In the genomic region with DNA sequence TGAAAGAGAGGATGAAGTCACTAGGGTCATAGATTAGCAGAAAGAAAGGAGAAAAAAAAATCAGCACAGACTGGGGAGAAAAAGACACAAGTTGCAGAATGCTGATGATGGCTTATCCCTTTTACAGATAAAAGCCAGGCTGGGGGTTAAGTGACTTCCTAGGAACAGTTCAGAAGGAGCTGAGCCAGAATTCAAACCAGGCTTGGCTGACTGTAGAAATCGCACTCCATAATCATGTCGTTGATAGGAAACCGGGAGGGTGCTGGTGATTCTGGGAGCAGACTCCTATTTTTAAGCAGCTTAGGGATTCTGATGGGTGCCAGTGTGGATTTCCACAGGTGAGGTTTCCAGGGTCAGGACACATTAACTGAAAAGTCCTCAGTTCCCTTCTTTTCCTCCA, we compare ENCODE assay signal across 27 cellular contexts.
DNase-seq lines count a peak whose midpoint lies in the region; ATAC-seq, FAIRE-seq and TF ChIP-seq lines count a peak whose summit lies in the region.
"Had no signal": no experiment of that assay in that cellular context is flagged by ENCODE, and none has a peak within 500 bp of the region (broad histone marks: within the 10 kb centered on the region; RNA-seq: fewer than 3 reads in every experiment).

No MANE protein-coding gene starts in this region.

- H3F3A ChIP-seq in smooth muscle cell (ENCODE audit: low read depth) = peaks cover 48% of the 10 kb centered on the region

- H3K4me2 ChIP-seq in GM12878 (ENCODE audit: control insufficient read depth, insufficient read depth) = no peak overlapping the region
- peak overlapping the region; percentile 66 for H3K4me2 ChIP-seq in smooth muscle cell

- H4K20me1 ChIP-seq in GM12878 (ENCODE audit: control insufficient read depth, insufficient read depth) = no peaks in the 10 kb centered on the region
- no peaks in the 10 kb centered on the region for H4K20me1 ChIP-seq in smooth muscle cell (ENCODE audit: low read depth)

- H3K4me3 ChIP-seq in GM12878 = no peak overlapping the region
- no peak overlapping the region for H3K4me3 ChIP-seq in smooth muscle cell
- no peak overlapping the region for H3K4me3 ChIP-seq in esophagus squamous epithelium
- H3K4me3 ChIP-seq: psoas muscle, SJCRH30, suprapubic skin had no signal

- POLR2A ChIA-PET in GM12878 (lab: Charles Lee) = no interaction called here

- peaks cover 63% of the 10 kb centered on the region for H3K4me1 Mint-ChIP-seq in activated T-cell treated with anti-CD3 and anti-CD28 coated beads, Interleukin-2, amount 50 U/mL, for 24 hours (ENCODE audit: low read depth)
- H3K4me1 Mint-ChIP-seq in IgD-negative memory B cell = peaks cover 9 to 12% (median 10%) of the 10 kb centered on the region in 3 donors

- H3K4me1 ChIP-seq in GM12878 (ENCODE audit: control insufficient read depth, insufficient read depth, low read length) (no peaks in the 10 kb centered on the region), smooth muscle cell (ENCODE audit: low read depth) (peaks cover 24% of the 10 kb centered on the region), esophagus squamous epithelium (peaks cover 7 to 37% (median 11%) of the 10 kb centered on the region in 3 donors)
- H3K4me1 ChIP-seq: BE2C, SJCRH30 had no signal

- RAD21 ChIA-PET in GM12878 (lab: Charles Lee; ENCODE audit: unreplicated experiment) = no interaction called here

- no peak for TF ChIP-seq CTCF in GM12878 (IDR thresholded peaks at IDR 0.05 in 2 of 3, conservative IDR thresholded peaks at IDR 0.05 in 1 of 3; ENCODE audit: control insufficient read depth in 2 of 3, extremely low read depth in 1 of 3, insufficient read depth in 1 of 3, low read depth in 3 of 3, low read length in 3 of 3)
- no peak for TF ChIP-seq CTCF in smooth muscle cell (IDR thresholded peaks at IDR 0.05; ENCODE audit: borderline replicate concordance, insufficient read depth, poor library complexity, severe bottlenecking)
- no peak for TF ChIP-seq CTCF in esophagus squamous epithelium (IDR thresholded peaks at IDR 0.05)

- H3K9me3 Mint-ChIP-seq in activated T-cell treated with anti-CD3 and anti-CD28 coated beads, Interleukin-2, amount 50 U/mL, for 24 hours = no peaks in the 10 kb centered on the region
- H3K9me3 Mint-ChIP-seq in IgD-negative memory B cell = no peaks in the 10 kb centered on the region

- no peak overlapping the region for H2AFZ ChIP-seq in GM12878 (ENCODE audit: control insufficient read depth, low read depth, low read length)
- H2AFZ ChIP-seq in smooth muscle cell (ENCODE audit: low read depth) = no peak overlapping the region

- H3K27ac ChIP-seq in GM12878 (ENCODE audit: control insufficient read depth, insufficient read depth) = no peak overlapping the region
- H3K27ac ChIP-seq in smooth muscle cell (ENCODE audit: low read depth) = peak overlapping the region; percentile 95
- H3K27ac ChIP-seq in esophagus squamous epithelium = no peak overlapping the region
- H3K27ac ChIP-seq: epithelial cell of prostate, neutrophil, psoas muscle, SJCRH30, suprapubic skin had no signal

- H3K9ac ChIP-seq in GM12878 (ENCODE audit: control insufficient read depth, insufficient read depth, low read length) = no peak overlapping the region
- peak overlapping the region; percentile 77 for H3K9ac ChIP-seq in smooth muscle cell (ENCODE audit: low read depth)

- no peak for TF ChIP-seq RAD21 in GM12878 (IDR thresholded peaks at IDR 0.05; ENCODE audit: insufficient read depth, low read depth, low read length)

- DNase-seq in activated T-cell treated with anti-CD3 and anti-CD28 coated beads, Interleukin-2, amount 50 U/mL, for 24 hours = no peak
- DNase-seq in activated T-cell treated with anti-CD3 and anti-CD28 coated beads for 4 hours (no peak), GM12878 (ENCODE audit: low read depth, low spot score) (no peak), smooth muscle cell (lab: John Stamatoyannopoulos, UW; ENCODE audit: unreplicated experiment) (no peak), esophagus squamous epithelium (lab: John Stamatoyannopoulos, UW) (no peak)
- DNase-seq in stimulated activated CD4-positive, alpha-beta T cell treated with anti-CD3 and anti-CD28 coated beads, Interleukin-2, amount 100 ng/mL, for 24 hours = no peak
- DNase-seq in stimulated activated CD4-positive, alpha-beta T cell treated with anti-CD3 and anti-CD28 coated beads, Interleukin-2, amount 100 ng/mL, for 48 hours = no peak
- DNase-seq: activated CD4-positive, alpha-beta T cell treated with anti-CD3 and anti-CD28 coated beads for 48 hours; BE2C; EL; H9; head of caudate nucleus; Karpas-422; left cardiac atrium; mammary epithelial cell; MV-4-11; NCI-H1694; NCI-H2171; NCI-H69; psoas muscle; SJCRH30 had no signal

- no peak for TF ChIP-seq EP300 in GM12878 (IDR thresholded peaks at IDR 0.05; ENCODE audit: borderline replicate concordance in 1 of 2, control insufficient read depth in 1 of 2, low read depth in 2 of 2, low read length in 2 of 2)

- peaks cover 12 to 38% of the 10 kb centered on the region in 2 experiments; a peak in 3 of 4 replicates for H3K36me3 ChIP-seq in GM12878 (ENCODE audit: control insufficient read depth in 2 of 2, insufficient read depth in 2 of 2, low read length in 1 of 2)
- peaks cover 15% of the 10 kb centered on the region for H3K36me3 ChIP-seq in smooth muscle cell (ENCODE audit: low read depth)
- H3K36me3 ChIP-seq in esophagus squamous epithelium = peaks cover 0 to 76% (median 5%) of the 10 kb centered on the region in 3 donors
- H3K36me3 ChIP-seq: SJCRH30, suprapubic skin had no signal

- intact Hi-C loops in GM12878 (cut with micrococcal nuclease; ENCODE audit: unreplicated experiment) = no loop called here
- intact Hi-C loops in esophagus squamous epithelium (cut with DNase I) = no loop called here

- H3K27ac Mint-ChIP-seq in activated T-cell treated with anti-CD3 and anti-CD28 coated beads, Interleukin-2, amount 50 U/mL, for 24 hours = peak overlapping the region; percentile 93
- peak overlapping the region in 2 of 3 donors; percentile 37 to 75 for H3K27ac Mint-ChIP-seq in IgD-negative memory B cell
- H3K27ac Mint-ChIP-seq: H9 had no signal

- no peaks in the 10 kb centered on the region; the same call in 2 of the 3 replicates for H3K9me3 ChIP-seq in GM12878 (replicated peaks; ENCODE audit: control insufficient read depth, insufficient read depth, low read length)
- no peaks in the 10 kb centered on the region for H3K9me3 ChIP-seq in smooth muscle cell (replicated peaks; ENCODE audit: low read depth)
- peaks cover 0 to 7% (median 0%) of the 10 kb centered on the region in 3 donors for H3K9me3 ChIP-seq in esophagus squamous epithelium
- H3K9me3 ChIP-seq: BE2C, neutrophil, psoas muscle, SJCRH30, suprapubic skin had no signal

- no peaks in the 10 kb centered on the region for H3K79me2 ChIP-seq in GM12878 (ENCODE audit: control insufficient read depth, insufficient read depth, low read length)
- H3K79me2 ChIP-seq in smooth muscle cell (ENCODE audit: low read depth) = peaks cover 31% of the 10 kb centered on the region

- in situ Hi-C loops in GM12878 (cut with MboI) = no loop called here

- H3K36me3 Mint-ChIP-seq in activated T-cell treated with anti-CD3 and anti-CD28 coated beads, Interleukin-2, amount 50 U/mL, for 24 hours (ENCODE audit: low read depth) = peaks cover 90% of the 10 kb centered on the region
- H3K36me3 Mint-ChIP-seq in IgD-negative memory B cell = peaks cover 26% of the 10 kb centered on the region

- WGBS in GM12878 (ENCODE audit: insufficient coverage, insufficient replicate concordance, low lambda C conversion rate, missing lambda C conversion rate) = 94% methylated on average over 3 of the region's 3 CpGs
- WGBS in smooth muscle cell (ENCODE audit: low lambda C conversion rate) = 5% methylated on average over 3 of the region's 3 CpGs
- 77 to 86% methylated on average over 3 of the region's 3 CpGs for WGBS in esophagus squamous epithelium, 2 donors

- TSS peak; percentile 7 for BruUV-seq in GM12878 (replicated peaks; lab: Mats Ljungman, UMichigan)

- CTCF ChIA-PET in GM12878 (lab: Yijun Ruan, JAX) = no interaction called here

- SMC1A ChIA-PET in GM12878 (lab: Charles Lee; ENCODE audit: uncharacterized antibody, unreplicated experiment) = interaction anchor here (2.0 kb wide), 1 partner anchor 30 kb away, joined by 5 read pairs; no protein-coding TSS in a partner anchor

- no peak overlapping the region for H3K4me3 Mint-ChIP-seq in activated T-cell treated with anti-CD3 and anti-CD28 coated beads, Interleukin-2, amount 50 U/mL, for 24 hours
- no peak overlapping the region for H3K4me3 Mint-ChIP-seq in IgD-negative memory B cell
- H3K4me3 Mint-ChIP-seq: H9 had no signal

- TF ChIP-seq POLR2A in GM12878 (IDR thresholded peaks at IDR 0.05; ENCODE audit: low read depth, low read length) (no peak), esophagus squamous epithelium (IDR thresholded peaks at IDR 0.05) (no peak)

- no peak for FAIRE-seq in GM12878 (lab: Jason Lieb, UNC)
- FAIRE-seq: RCC 7860, urothelium cell line had no signal

- ATAC-seq in GM12878 = no peak
- ATAC-seq: left cardiac atrium, psoas muscle had no signal

- H3K27me3 Mint-ChIP-seq in activated T-cell treated with anti-CD3 and anti-CD28 coated beads, Interleukin-2, amount 50 U/mL, for 24 hours = no peaks in the 10 kb centered on the region
- H3K27me3 Mint-ChIP-seq in IgD-negative memory B cell = no peaks in the 10 kb centered on the region

- H3K27me3 ChIP-seq in GM12878 (replicated peaks in 1 of 2; ENCODE audit: control insufficient read depth in 2 of 2, insufficient read depth in 2 of 2, low read length in 1 of 2) (no peaks in the 10 kb centered on the region), smooth muscle cell (ENCODE audit: low read depth) (no peaks in the 10 kb centered on the region), esophagus squamous epithelium (no peaks in the 10 kb centered on the region)
- H3K27me3 ChIP-seq: BE2C, neutrophil, SJCRH30, suprapubic skin had no signal
